16 cellular contexts compared by ENCODE assay signal in the genomic region with DNA sequence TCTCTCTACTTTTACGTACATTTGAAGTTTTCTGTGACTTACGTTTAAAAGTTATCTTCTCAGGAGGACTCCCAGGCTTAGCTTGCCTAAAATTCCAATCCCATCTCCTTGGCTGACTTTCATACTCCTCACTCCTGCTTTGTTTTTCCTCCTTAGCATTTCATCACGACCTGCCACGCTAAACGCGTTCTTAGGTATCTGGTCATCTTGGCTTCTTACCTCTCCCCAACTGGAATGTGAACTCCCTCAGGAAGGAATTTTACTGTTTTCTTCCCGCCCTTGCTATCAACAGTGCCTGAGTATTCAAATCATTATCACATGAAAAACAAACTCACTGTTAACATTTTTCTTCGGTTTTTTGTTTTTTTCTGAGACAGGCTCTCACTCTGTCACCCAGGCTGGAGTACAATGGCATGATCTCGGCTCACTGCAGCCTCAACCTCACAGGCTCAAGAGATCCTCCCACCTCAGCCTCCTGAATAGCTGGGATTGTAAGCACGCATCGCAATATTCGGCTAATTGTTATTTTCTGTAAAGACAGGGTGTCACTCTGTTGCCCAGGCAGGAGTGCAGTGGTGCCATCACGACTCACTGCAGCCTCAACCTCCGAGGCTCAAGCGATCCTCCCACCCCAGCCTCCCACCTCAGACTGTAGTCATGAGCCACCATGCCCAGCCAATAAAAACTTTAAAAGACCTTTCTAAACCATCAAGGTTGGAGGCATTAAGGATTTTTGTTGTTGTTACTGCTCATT. TPM values are rescaled to one million over a fixed set of nuclear protein-coding genes. Genes with fewer than 3 reads are reported as not detected.
A peak's percentile ranks its signal among the peaks of the same experiment; 100 is the strongest.
DNase-seq lines count a peak whose midpoint lies in the region; ATAC-seq, FAIRE-seq and TF ChIP-seq lines count a peak whose summit lies in the region.
"Had no signal": no experiment of that assay in that cellular context is flagged by ENCODE, and none has a peak within 500 bp of the region (broad histone marks: within the 10 kb centered on the region; RNA-seq: fewer than 3 reads in every experiment).

No MANE protein-coding gene starts in this region.

- no peaks in the 10 kb centered on the region for H3K27me3 ChIP-seq in H7 (ENCODE audit: control insufficient read depth, insufficient read depth, low read length)
- no peaks in the 10 kb centered on the region for H3K27me3 ChIP-seq in bronchial epithelial cell (ENCODE audit: control insufficient read depth, insufficient read depth, low read length)

- CTCF ChIA-PET in activated CD8-positive, alpha-beta memory T cell treated with anti-CD3 and anti-CD28 coated beads, Interleukin-2, amount 10 ng/mL, durations not matched to agents 7 days and 5 days (lab: Charles Lee) = no interaction called here

- ATAC-seq in sciatic nerve (peak; percentile 29), GM21825 (IDR thresholded peaks at IDR 0.05; ENCODE audit: unreplicated experiment) (no peak)
- ATAC-seq in activated CD8-positive, alpha-beta memory T cell treated with anti-CD3 and anti-CD28 coated beads, Interleukin-2, amount 10 ng/mL, durations not matched to agents 7 days and 5 days = no peak
- ATAC-seq: activated CD8-positive, alpha-beta T cell treated with anti-CD3 and anti-CD28 coated beads for 36 hours; left colon had no signal

- no peak overlapping the region for H3K4me3 Mint-ChIP-seq in activated CD8-positive, alpha-beta memory T cell treated with anti-CD3 and anti-CD28 coated beads, Interleukin-2, amount 10 ng/mL, durations not matched to agents 7 days and 5 days
- H3K4me3 Mint-ChIP-seq: activated CD8-positive, alpha-beta T cell treated with anti-CD3 and anti-CD28 coated beads for 36 hours had no signal

- TF ChIP-seq CTCF in bronchial epithelial cell (IDR thresholded peaks at IDR 0.05; ENCODE audit: insufficient read depth, low read length, severe bottlenecking) = no peak

- H3K4me1 Mint-ChIP-seq in activated CD8-positive, alpha-beta memory T cell treated with anti-CD3 and anti-CD28 coated beads, Interleukin-2, amount 10 ng/mL, durations not matched to agents 7 days and 5 days = peaks cover 10% of the 10 kb centered on the region

- no peak for FAIRE-seq in bronchial epithelial cell (lab: Jason Lieb, UNC)
- FAIRE-seq: TTC549 had no signal

- no peaks in the 10 kb centered on the region for H3K36me3 ChIP-seq in H7 (replicated peaks; ENCODE audit: control insufficient read depth, insufficient read depth, low read length)
- H3K36me3 ChIP-seq in bronchial epithelial cell (ENCODE audit: control insufficient read depth, insufficient read depth, low read length) = no peaks in the 10 kb centered on the region

- intact Hi-C loops in sciatic nerve (cut with DNase I) = no loop called here

- H3K36me3 Mint-ChIP-seq in activated CD8-positive, alpha-beta memory T cell treated with anti-CD3 and anti-CD28 coated beads, Interleukin-2, amount 10 ng/mL, durations not matched to agents 7 days and 5 days = no peaks in the 10 kb centered on the region

- H3K4me3 ChIP-seq in H7 (ENCODE audit: insufficient read depth, low read depth, low read length) (no peak overlapping the region), bronchial epithelial cell (ENCODE audit: low read depth, low read length) (no peak overlapping the region)

- no peaks in the 10 kb centered on the region for H3K9me3 Mint-ChIP-seq in activated CD8-positive, alpha-beta memory T cell treated with anti-CD3 and anti-CD28 coated beads, Interleukin-2, amount 10 ng/mL, durations not matched to agents 7 days and 5 days (ENCODE audit: low read depth)
- H3K9me3 Mint-ChIP-seq: activated CD8-positive, alpha-beta T cell treated with anti-CD3 and anti-CD28 coated beads for 36 hours had no signal

- no peaks in the 10 kb centered on the region for H3K27me3 Mint-ChIP-seq in activated CD8-positive, alpha-beta memory T cell treated with anti-CD3 and anti-CD28 coated beads, Interleukin-2, amount 10 ng/mL, durations not matched to agents 7 days and 5 days
- H3K27me3 Mint-ChIP-seq: activated CD8-positive, alpha-beta T cell treated with anti-CD3 and anti-CD28 coated beads for 36 hours had no signal

- peak; percentile 72 for DNase-seq in H7
- peak; percentile 75 for DNase-seq in bronchial epithelial cell (ENCODE audit: low read depth)
- DNase-seq in iPS-NIHi7 (ENCODE audit: extremely low spot score) = peak; percentile 49
- DNase-seq in sciatic nerve (ENCODE audit: low spot score) = no peak
- DNase-seq in activated CD8-positive, alpha-beta memory T cell treated with anti-CD3 and anti-CD28 coated beads, Interleukin-2, amount 10 ng/mL, durations not matched to agents 7 days and 5 days = no peak
- no peak for DNase-seq in iPS-NIHi11 (ENCODE audit: low spot score)
- no peak for DNase-seq in activated T-cell treated with anti-CD3 and anti-CD28 coated beads, Interleukin-2, amount 50 U/mL, for 1 hour
- DNase-seq: activated CD8-positive, alpha-beta T cell treated with anti-CD3 and anti-CD28 coated beads for 36 hours; activated effector memory CD4-positive, alpha-beta T cell treated with Interleukin-2 at 50 U/mL for 16 hours; DND-41; left colon; NCI-H2081 treated with DMSO at 0.1 percent for 48 hours; retina; stimulated activated CD4-positive, alpha-beta T cell treated with anti-CD3 and anti-CD28 coated beads, Interleukin-1b, Interleukin-23, amount 100 ng/mL, for 48 hours had no signal

- no peak overlapping the region for H3K27ac Mint-ChIP-seq in activated CD8-positive, alpha-beta memory T cell treated with anti-CD3 and anti-CD28 coated beads, Interleukin-2, amount 10 ng/mL, durations not matched to agents 7 days and 5 days

RNA-seq across cellular contexts. Expression of a gene that starts 57.2 kb away (rescaled TPM):
- 70.5 and 80.6 TPM in 2 replicates for total RNA-seq in H7 (2014; rRNA removed; shearing (Covaris generic))
- total RNA-seq in bronchial epithelial cell = 70.4 and 106 TPM in 2 replicates
- 76.7 TPM for total RNA-seq in sciatic nerve
- 100 to 1,000 TPM; 409 to 782 TPM for total RNA-seq in activated CD8-positive, alpha-beta memory T cell treated with anti-CD3 and anti-CD28 coated beads, Interleukin-2, amount 10 ng/mL, durations not matched to agents 7 days and 5 days

Comparison
In these comparisons a context has a peak if more than half of its experiments do, and no peak if none do; other contexts are left out.
1. DNase-seq: peak in H7 (single experiment), bronchial epithelial cell (single experiment) and iPS-NIHi7 (single experiment); none in sciatic nerve (single experiment), activated CD8-positive, alpha-beta memory T cell treated with anti-CD3 and anti-CD28 coated beads, Interleukin-2, amount 10 ng/mL, durations not matched to agents 7 days and 5 days (single experiment), iPS-NIHi11 (single experiment) and activated T-cell treated with anti-CD3 and anti-CD28 coated beads, Interleukin-2, amount 50 U/mL, for 1 hour (single experiment).